ENCODE assay signal across 8 cellular contexts in the genomic region with DNA sequence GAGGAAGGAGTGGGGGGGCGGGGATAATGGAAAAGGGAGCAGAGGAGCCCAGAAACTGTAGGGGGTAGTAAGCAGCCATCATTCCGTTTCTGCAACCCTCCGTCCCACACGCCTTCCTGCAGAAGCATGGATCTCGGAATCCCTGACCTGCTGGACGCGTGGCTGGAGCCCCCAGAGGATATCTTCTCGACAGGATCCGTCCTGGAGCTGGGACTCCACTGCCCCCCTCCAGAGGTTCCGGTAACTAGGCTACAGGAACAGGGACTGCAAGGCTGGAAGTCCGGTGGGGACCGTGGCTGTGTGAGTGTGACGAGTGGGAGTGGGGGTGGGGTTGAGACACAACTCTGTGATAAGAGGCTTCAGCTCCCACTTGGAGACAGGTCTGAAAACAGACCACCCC. TPM values are rescaled to one million over a fixed set of nuclear protein-coding genes. Genes with fewer than 3 reads are reported as not detected.
A peak's percentile ranks its signal among the peaks of the same experiment; 100 is the strongest.
DNase-seq lines count a peak whose midpoint lies in the region; ATAC-seq, FAIRE-seq and TF ChIP-seq lines count a peak whose summit lies in the region.

No MANE protein-coding gene starts in this region.

- H3K4me3 ChIP-seq in kidney (ENCODE audit: low read length in 2 of 2), result peak overlapping the region; percentile 72 to 85
- H3K4me3 ChIP-seq in suprapubic skin, result peak overlapping the region; percentile 52

- POLR2A ChIA-PET in activated CD4-positive, alpha-beta T cell treated with anti-CD3 and anti-CD28 coated beads for 36 hours (lab: Charles Lee), result interaction anchor here (3.3 kb wide), 1 partner anchor 9 kb away, joined by 49 read pairs; a partner anchor contains a TSS
- POLR2A ChIA-PET in activated CD8-positive, alpha-beta T cell treated with anti-CD3 and anti-CD28 coated beads, Interleukin-2, amount 10 ng/mL, durations not matched to agents 7 days and 5 days (lab: Charles Lee), result interaction anchor here (1.2 to 4.1 kb wide), 6 partner anchors 9 to 46 kb away, joined by 3 to 62 read pairs (median 24); a partner anchor contains a TSS

- no peak for ATAC-seq in activated CD4-positive, alpha-beta T cell treated with anti-CD3 and anti-CD28 coated beads for 36 hours
- no peak for ATAC-seq in activated CD8-positive, alpha-beta T cell treated with anti-CD3 and anti-CD28 coated beads, Interleukin-2, amount 10 ng/mL, durations not matched to agents 7 days and 5 days

- DNase-seq in activated CD4-positive, alpha-beta T cell treated with anti-CD3 and anti-CD28 coated beads for 36 hours, result no peak
- no peak for DNase-seq in activated CD4-positive, alpha-beta T cell treated with anti-CD3 and anti-CD28 coated beads for 48 hours
- no peak for DNase-seq in activated CD8-positive, alpha-beta T cell treated with anti-CD3 and anti-CD28 coated beads, Interleukin-2, amount 10 ng/mL, durations not matched to agents 7 days and 5 days
- DNase-seq in kidney (no peak), suprapubic skin (ENCODE audit: low spot score in 2 of 2) (no peak), H4 (ENCODE audit: low spot score) (no peak), foreskin melanocyte (no peak)
- DNase-seq in NK-92 treated with Interleukin-12 subunit alpha and Interleukin-12 subunit beta, amount 100 ng/mL, for 24 hours (lab: John Stamatoyannopoulos, UW), result no peak

- no peaks in the 10 kb centered on the region for H3K27me3 ChIP-seq in suprapubic skin

- H3K27ac ChIP-seq in kidney (ENCODE audit: low read depth in 2 of 2, low read length in 2 of 2) (no peak overlapping the region), suprapubic skin (peak overlapping the region; percentile 93)

- H3K36me3 ChIP-seq in kidney (ENCODE audit: control insufficient read depth in 1 of 2, insufficient read depth in 2 of 2, low read length in 2 of 2), result peaks cover 0 to under 1% of the 10 kb centered on the region in 2 donors
- H3K36me3 ChIP-seq in suprapubic skin, result peaks cover 9% of the 10 kb centered on the region

- no peaks in the 10 kb centered on the region for H3K9me3 ChIP-seq in kidney (ENCODE audit: control insufficient read depth in 1 of 2, low read length in 2 of 2)
- no peaks in the 10 kb centered on the region for H3K9me3 ChIP-seq in suprapubic skin

- peaks cover 7 to 8% of the 10 kb centered on the region in 2 donors for H3K4me1 ChIP-seq in kidney (ENCODE audit: control insufficient read depth in 1 of 2, insufficient read depth in 1 of 2, low read depth in 1 of 2, low read length in 2 of 2)
- peaks cover 35% of the 10 kb centered on the region for H3K4me1 ChIP-seq in suprapubic skin

- TF ChIP-seq CTCF in kidney (IDR thresholded peaks at IDR 0.05; ENCODE audit: borderline replicate concordance, extremely low read depth, insufficient read depth) (no peak), suprapubic skin (IDR thresholded peaks at IDR 0.05) (no peak)

- WGBS in suprapubic skin, result 0% methylated on average over 11 of the region's 13 CpGs

- H3K27me3 Mint-ChIP-seq in activated CD4-positive, alpha-beta T cell treated with anti-CD3 and anti-CD28 coated beads for 36 hours, result no peaks in the 10 kb centered on the region
- H3K27me3 Mint-ChIP-seq in activated CD8-positive, alpha-beta T cell treated with anti-CD3 and anti-CD28 coated beads, Interleukin-2, amount 10 ng/mL, durations not matched to agents 7 days and 5 days (ENCODE audit: low read depth), result no peaks in the 10 kb centered on the region

- CTCF ChIA-PET in activated CD4-positive, alpha-beta T cell treated with anti-CD3 and anti-CD28 coated beads for 36 hours (lab: Charles Lee), result interaction anchor here (0.6 to 4.0 kb wide), 6 partner anchors 9 to 383 kb away, joined by 3 to 36 read pairs (median 16); a partner anchor contains a TSS
- CTCF ChIA-PET in activated CD8-positive, alpha-beta T cell treated with anti-CD3 and anti-CD28 coated beads, Interleukin-2, amount 10 ng/mL, durations not matched to agents 7 days and 5 days (lab: Charles Lee), result interaction anchor here (0.8 to 7.4 kb wide), 9 partner anchors 9 to 213 kb away, joined by 3 to 109 read pairs (median 8); a partner anchor contains a TSS

- FAIRE-seq in kidney (lab: Jason Lieb, UNC), result no peak

- no peak for TF ChIP-seq POLR2A in suprapubic skin (IDR thresholded peaks at IDR 0.05)

- no peak for TF ChIP-seq EP300 in suprapubic skin (IDR thresholded peaks at IDR 0.05)

- H3K9ac ChIP-seq in kidney (ENCODE audit: low read length in 2 of 2), result peak overlapping the region in 1 of 2 donors; percentile 63

- peak overlapping the region; percentile 96 for H3K4me3 Mint-ChIP-seq in activated CD4-positive, alpha-beta T cell treated with anti-CD3 and anti-CD28 coated beads for 36 hours
- peak overlapping the region; percentile 86 for H3K4me3 Mint-ChIP-seq in activated CD8-positive, alpha-beta T cell treated with anti-CD3 and anti-CD28 coated beads, Interleukin-2, amount 10 ng/mL, durations not matched to agents 7 days and 5 days

- H3K4me1 Mint-ChIP-seq in activated CD4-positive, alpha-beta T cell treated with anti-CD3 and anti-CD28 coated beads for 36 hours, result peaks cover 39% of the 10 kb centered on the region
- H3K4me1 Mint-ChIP-seq in activated CD8-positive, alpha-beta T cell treated with anti-CD3 and anti-CD28 coated beads, Interleukin-2, amount 10 ng/mL, durations not matched to agents 7 days and 5 days (ENCODE audit: low read depth), result peaks cover 61% of the 10 kb centered on the region

- H3K27ac Mint-ChIP-seq in activated CD4-positive, alpha-beta T cell treated with anti-CD3 and anti-CD28 coated beads for 36 hours, result no peak overlapping the region
- H3K27ac Mint-ChIP-seq in activated CD8-positive, alpha-beta T cell treated with anti-CD3 and anti-CD28 coated beads, Interleukin-2, amount 10 ng/mL, durations not matched to agents 7 days and 5 days, result peak overlapping the region; percentile 93

- no peaks in the 10 kb centered on the region for H3K9me3 Mint-ChIP-seq in activated CD4-positive, alpha-beta T cell treated with anti-CD3 and anti-CD28 coated beads for 36 hours (ENCODE audit: low read depth)
- H3K9me3 Mint-ChIP-seq in activated CD8-positive, alpha-beta T cell treated with anti-CD3 and anti-CD28 coated beads, Interleukin-2, amount 10 ng/mL, durations not matched to agents 7 days and 5 days (ENCODE audit: insufficient read depth), result no peaks in the 10 kb centered on the region

- H3K36me3 Mint-ChIP-seq in activated CD4-positive, alpha-beta T cell treated with anti-CD3 and anti-CD28 coated beads for 36 hours (ENCODE audit: low read depth), result peaks cover 18% of the 10 kb centered on the region
- H3K36me3 Mint-ChIP-seq in activated CD8-positive, alpha-beta T cell treated with anti-CD3 and anti-CD28 coated beads, Interleukin-2, amount 10 ng/mL, durations not matched to agents 7 days and 5 days (ENCODE audit: low read depth), result peaks cover 19% of the 10 kb centered on the region

- intact Hi-C loops in activated CD4-positive, alpha-beta T cell treated with anti-CD3 and anti-CD28 coated beads for 36 hours (cut with DNase I, micrococcal nuclease), result loop anchor here (10.0 kb wide), 2 partner anchors 394 to 434 kb away; a partner anchor contains a TSS
- intact Hi-C loops in kidney (cut with DNase I), result no loop called here

RNA-seq across cellular contexts. Expression of a gene that starts 0.7 kb away (rescaled TPM):
- 1 to 10 TPM; 8.5 to 9.1 TPM for total RNA-seq in activated CD4-positive, alpha-beta T cell treated with anti-CD3 and anti-CD28 coated beads for 36 hours
- 1 to 10 TPM; 5.7 to 9.0 TPM for total RNA-seq in activated CD8-positive, alpha-beta T cell treated with anti-CD3 and anti-CD28 coated beads, Interleukin-2, amount 10 ng/mL, durations not matched to agents 7 days and 5 days
- total RNA-seq in kidney (10.9 TPM), suprapubic skin (10 to 100 TPM; 16.6 to 41.0 (median 20.3) TPM)
- 9.3 TPM for polyA plus RNA-seq in kidney (ENCODE audit: insufficient read depth, low read depth, low replicate concordance)
- 9.6 and 13.3 TPM in 2 replicates for total RNA-seq in H4 (2014; rRNA removed; shearing (Covaris generic))

RNA-seq across cellular contexts. Expression of a gene that starts 5.1 kb away (rescaled TPM):
- 10 to 100 TPM; 64.4 to 65.5 TPM for total RNA-seq in activated CD4-positive, alpha-beta T cell treated with anti-CD3 and anti-CD28 coated beads for 36 hours
- total RNA-seq in activated CD8-positive, alpha-beta T cell treated with anti-CD3 and anti-CD28 coated beads, Interleukin-2, amount 10 ng/mL, durations not matched to agents 7 days and 5 days, result 10 to 100 TPM; 35.7 to 36.5 TPM
- total RNA-seq in kidney, result 125 TPM
- polyA plus RNA-seq in kidney (ENCODE audit: insufficient read depth, low read depth, low replicate concordance), result 106 TPM
- 10 to 100 TPM; 60.0 to 79.5 (median 69.6) TPM for total RNA-seq in suprapubic skin
- total RNA-seq in H4 (2014; rRNA removed; shearing (Covaris generic)), result 93.2 and 96.9 TPM in 2 replicates

RNA-seq across cellular contexts. Expression of a gene that starts 9.1 kb away (rescaled TPM):
- total RNA-seq in activated CD4-positive, alpha-beta T cell treated with anti-CD3 and anti-CD28 coated beads for 36 hours, result 100 to 1,000 TPM; 107 to 145 TPM
- 100 to 1,000 TPM; 133 to 140 TPM for total RNA-seq in activated CD8-positive, alpha-beta T cell treated with anti-CD3 and anti-CD28 coated beads, Interleukin-2, amount 10 ng/mL, durations not matched to agents 7 days and 5 days
- 97.0 TPM for total RNA-seq in kidney
- 188 TPM for polyA plus RNA-seq in kidney (ENCODE audit: insufficient read depth, low read depth, low replicate concordance)
- 100 to 1,000 TPM; 145 to 213 (median 182) TPM for total RNA-seq in suprapubic skin
- 256 and 283 TPM in 2 replicates for total RNA-seq in H4 (2014; rRNA removed; shearing (Covaris generic))

RNA-seq across cellular contexts. Expression of a gene that starts 10.0 kb away (rescaled TPM):
- 10 to 100 TPM; 60.6 to 80.4 TPM for total RNA-seq in activated CD4-positive, alpha-beta T cell treated with anti-CD3 and anti-CD28 coated beads for 36 hours
- total RNA-seq in activated CD8-positive, alpha-beta T cell treated with anti-CD3 and anti-CD28 coated beads, Interleukin-2, amount 10 ng/mL, durations not matched to agents 7 days and 5 days, result 100 to 1,000 TPM in 1 of 2 experiments, 10 to 100 TPM in 1; 85.1 to 104 TPM
- total RNA-seq in kidney, result 44.8 TPM
- 28.6 TPM for polyA plus RNA-seq in kidney (ENCODE audit: insufficient read depth, low read depth, low replicate concordance)
- total RNA-seq in suprapubic skin, result 10 to 100 TPM; 19.3 to 36.2 (median 24.5) TPM
- total RNA-seq in H4 (2014; rRNA removed; shearing (Covaris generic)), result 6.5 and 7.0 TPM in 2 replicates

RNA-seq across cellular contexts. Expression of a gene that starts 17.7 kb away (rescaled TPM):
- 10 to 100 TPM; 16.6 to 19.0 TPM for total RNA-seq in activated CD4-positive, alpha-beta T cell treated with anti-CD3 and anti-CD28 coated beads for 36 hours
- 1 to 10 TPM; 5.2 to 6.5 TPM for total RNA-seq in activated CD8-positive, alpha-beta T cell treated with anti-CD3 and anti-CD28 coated beads, Interleukin-2, amount 10 ng/mL, durations not matched to agents 7 days and 5 days
- total RNA-seq in kidney, result 142 TPM
- 226 TPM for polyA plus RNA-seq in kidney (ENCODE audit: insufficient read depth, low read depth, low replicate concordance)
- total RNA-seq in suprapubic skin, result 10 to 100 TPM; 13.5 to 26.3 (median 23.4) TPM
- 29.2 and 36.1 TPM in 2 replicates for total RNA-seq in H4 (2014; rRNA removed; shearing (Covaris generic))
